Comparison of ENCODE assay signal across 8 cellular contexts in the genomic region with DNA sequence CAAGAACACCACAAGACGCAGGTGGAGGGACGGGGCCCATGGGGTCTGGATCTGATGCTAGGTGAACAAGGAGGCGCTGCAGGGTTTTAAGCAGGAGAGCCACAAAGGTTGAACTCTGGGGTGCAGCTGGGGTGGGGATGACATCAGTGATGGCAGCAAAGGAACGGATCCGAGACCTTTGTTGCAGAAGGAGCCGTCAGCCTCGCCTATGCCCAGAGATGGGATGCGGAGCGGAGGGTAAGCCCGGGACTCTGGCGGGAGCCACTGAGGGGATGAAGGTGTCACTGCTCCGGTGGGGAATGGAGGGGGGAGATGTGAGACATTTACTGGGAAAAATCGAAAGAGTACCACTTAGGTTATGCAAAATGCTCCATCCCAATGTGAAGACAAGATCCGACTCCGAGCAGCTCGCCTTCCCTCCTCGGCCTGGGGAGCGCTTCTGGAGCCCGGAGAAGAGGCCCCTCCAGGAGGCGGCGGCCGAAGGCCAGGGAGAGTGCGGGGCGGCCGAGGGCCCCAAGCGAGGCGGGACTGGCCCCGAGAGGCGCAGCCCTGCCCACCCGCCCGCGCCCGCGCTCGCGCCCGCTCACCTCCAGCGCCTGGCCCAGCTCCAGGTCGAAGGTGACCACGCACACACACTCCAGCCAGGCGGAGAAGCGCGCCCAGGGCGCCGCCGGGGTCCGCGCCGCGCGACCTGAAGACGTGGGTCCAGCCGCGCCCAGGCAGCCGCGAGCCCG. TPM values are rescaled to one million over a fixed set of nuclear protein-coding genes. Genes with fewer than 3 reads are reported as not detected.
DNase-seq lines count a peak whose midpoint lies in the region; ATAC-seq, FAIRE-seq and TF ChIP-seq lines count a peak whose summit lies in the region.

No MANE protein-coding gene starts in this region.

- H3K79me1 ChIP-seq in IMR-90 (ENCODE audit: low read depth in 1 of 2, low read length in 2 of 2): peaks cover 11 to 26% of the 10 kb centered on the region in 2 experiments
- H3K79me1 ChIP-seq in H1 (ENCODE audit: low read depth, low read length): no peaks in the 10 kb centered on the region

- H3K18ac ChIP-seq in IMR-90 (ENCODE audit: low read depth, low read length) (no peak overlapping the region), H1 (ENCODE audit: extremely low read depth, low read length) (no peak overlapping the region)

- no peak overlapping the region for H3K56ac ChIP-seq in IMR-90 (ENCODE audit: extremely low read depth, insufficient read depth, low read length)
- peak overlapping the region; percentile 42 for H3K56ac ChIP-seq in H1 (replicated peaks; ENCODE audit: insufficient read length, low read depth, low read length)

- WGBS in IMR-90 (ENCODE audit: extremely low coverage in 2 of 2, insufficient read length in 1 of 2), 2 experiments: 10% methylated on average over 30 of the region's 57 CpGs; no CpG with 5 or more reads in 1 of the 2 experiments
- WGBS in H1 (ENCODE audit: extremely low coverage in 1 of 2, insufficient coverage in 1 of 2, insufficient read length in 1 of 2, insufficient replicate concordance in 2 of 2, low coverage in 1 of 2, low lambda C conversion rate in 2 of 2, missing lambda C conversion rate in 1 of 2), 2 experiments: 26% methylated on average over 29 of the region's 57 CpGs; no CpG with 5 or more reads in 1 of the 2 experiments

- H3K14ac ChIP-seq in IMR-90 (replicated peaks; ENCODE audit: low read depth, low read length): peak overlapping the region; percentile 33
- no peak overlapping the region for H3K14ac ChIP-seq in H1 (ENCODE audit: insufficient read length)

- H3K9me3 ChIP-seq in DOHH2 (ENCODE audit: control insufficient read depth, insufficient read depth, low read length): no peaks in the 10 kb centered on the region
- no peaks in the 10 kb centered on the region for H3K9me3 ChIP-seq in IMR-90 (ENCODE audit: control insufficient read depth, insufficient read depth, low read length)
- H3K9me3 ChIP-seq in H1 (ENCODE audit: insufficient read depth in 2 of 2, low read depth in 1 of 2, low read length in 1 of 2): no peaks in the 10 kb centered on the region
- no peaks in the 10 kb centered on the region for H3K9me3 ChIP-seq in neutrophil

- TF ChIP-seq POLR2A in IMR-90 (IDR thresholded peaks at IDR 0.05; ENCODE audit: low read depth, low read length) (no peak), H1 (IDR thresholded peaks at IDR 0.05; ENCODE audit: control extremely low read depth in 1 of 2, low read depth in 2 of 2, low read length in 2 of 2) (no peak)

- H2BK5ac ChIP-seq in IMR-90 (ENCODE audit: low read depth, low read length, poor library complexity, severe bottlenecking) (peak overlapping the region; percentile 56), H1 (ENCODE audit: low read depth, low read length) (no peak overlapping the region)

- H3K36me3 ChIP-seq in DOHH2 (ENCODE audit: control insufficient read depth, low read length): no peaks in the 10 kb centered on the region
- H3K36me3 ChIP-seq in IMR-90 (ENCODE audit: control insufficient read depth, insufficient read depth, low read length): no peaks in the 10 kb centered on the region
- no peaks in the 10 kb centered on the region for H3K36me3 ChIP-seq in H1 (ENCODE audit: control insufficient read depth in 2 of 4, insufficient read depth in 4 of 4, low read length in 3 of 4)
- H3K36me3 ChIP-seq in neutrophil: no peaks in the 10 kb centered on the region

- H3F3A ChIP-seq in DOHH2 (ENCODE audit: control insufficient read depth, insufficient read depth): peaks cover 4% of the 10 kb centered on the region; the same call in 1 of the 2 replicates

- H3K4me2 ChIP-seq in DOHH2 (ENCODE audit: low read length) (peak overlapping the region; percentile 94), IMR-90 (ENCODE audit: low read depth, low read length) (peak overlapping the region; percentile 89), H1 (ENCODE audit: insufficient read depth in 1 of 2, low read depth in 2 of 2, low read length in 2 of 2) (peak overlapping the region; percentile 78 to 81)

- in situ Hi-C loops in IMR-90 (cut with MboI; ENCODE audit: low sequenced_read_pairs): loop anchor here (5.0 to 10.0 kb wide), 2 partner anchors 52 to 74 kb away; a partner anchor contains a TSS

- DNase-seq in IMR-90 (no peak), H1 (ENCODE audit: low read depth in 1 of 2, low spot score in 2 of 2) (no peak), H4 (ENCODE audit: low spot score) (no peak), iPS-NIHi7 (ENCODE audit: extremely low spot score) (no peak), Kasumi-1 (lab: John Stamatoyannopoulos, UW) (no peak)

- H4K91ac ChIP-seq in IMR-90 (ENCODE audit: insufficient read depth, low read depth, low read length) (peak overlapping the region; percentile 20; the same call in 1 of the 2 replicates), H1 (replicated peaks; ENCODE audit: insufficient read length, low read length) (no peak overlapping the region)

- H2AK5ac ChIP-seq in IMR-90 (ENCODE audit: low read depth, low read length): peak overlapping the region; percentile 11; the same call in 1 of the 2 replicates
- H2AK5ac ChIP-seq in H1 (ENCODE audit: low read depth, low read length): no peak overlapping the region

- peak overlapping the region in 1 of 2 experiments; percentile 54; a peak in 1 of 4 replicates for H4K8ac ChIP-seq in IMR-90 (ENCODE audit: low read depth in 2 of 2, low read length in 2 of 2)
- H4K8ac ChIP-seq in H1 (ENCODE audit: extremely low read depth, insufficient read depth, low read length): peak overlapping the region; percentile 14; the same call in 1 of the 2 replicates

- H3K27ac ChIP-seq in DOHH2 (ENCODE audit: low read depth, low read length): no peak overlapping the region
- H3K27ac ChIP-seq in IMR-90 (ENCODE audit: insufficient read depth, low read length): peak overlapping the region; percentile 47
- H3K27ac ChIP-seq in H1 (ENCODE audit: low read depth, low read length): no peak overlapping the region
- peak overlapping the region; percentile 91 for H3K27ac ChIP-seq in neutrophil

- TF ChIP-seq CTCF in DOHH2 (IDR thresholded peaks at IDR 0.05; ENCODE audit: low read depth, low read length, poor library complexity, severe bottlenecking) (no peak), IMR-90 (conservative IDR thresholded peaks at IDR 0.05; ENCODE audit: low read depth, low read length) (no peak), H1 (IDR thresholded peaks at IDR 0.05; ENCODE audit: control extremely low read depth in 1 of 3, insufficient read depth in 1 of 3, low read depth in 1 of 3, low read length in 3 of 3) (no peak), neutrophil (IDR thresholded peaks at IDR 0.05) (no peak)

- H3K4me1 ChIP-seq in DOHH2 (ENCODE audit: control insufficient read depth, low read length) (peaks cover 60% of the 10 kb centered on the region), IMR-90 (ENCODE audit: control insufficient read depth, insufficient read depth, low read length) (peaks cover 8% of the 10 kb centered on the region), H1 (replicated peaks in 1 of 4; ENCODE audit: control insufficient read depth in 3 of 4, insufficient read depth in 4 of 4, low read length in 3 of 4) (peaks cover 0 to 8% (median 2%) of the 10 kb centered on the region in 4 experiments; a peak in 4 of 7 replicates), neutrophil (ENCODE audit: control insufficient read depth in 1 of 2, insufficient read depth in 1 of 2, low read depth in 1 of 2, low read length in 1 of 2) (peaks cover 13% of the 10 kb centered on the region in 2 experiments)

- H4K20me1 ChIP-seq in DOHH2 (ENCODE audit: control insufficient read depth, insufficient read depth, low read depth, low read length): no peaks in the 10 kb centered on the region
- H4K20me1 ChIP-seq in IMR-90 (ENCODE audit: insufficient read depth, low read length): no peaks in the 10 kb centered on the region
- H4K20me1 ChIP-seq in H1 (replicated peaks in 1 of 2; ENCODE audit: control insufficient read depth in 1 of 2, insufficient read depth in 2 of 2, low read length in 2 of 2): no peaks in the 10 kb centered on the region

- no peaks in the 10 kb centered on the region for H3K9me2 ChIP-seq in DOHH2 (replicated peaks; ENCODE audit: control insufficient read depth, low read length)

- H3K79me2 ChIP-seq in DOHH2 (ENCODE audit: control insufficient read depth, low read length): peaks cover 14% of the 10 kb centered on the region
- no peaks in the 10 kb centered on the region for H3K79me2 ChIP-seq in H1 (ENCODE audit: control insufficient read depth in 1 of 2, insufficient read depth in 2 of 2, low read length in 2 of 2)

- peak overlapping the region; percentile 53 for H3K4ac ChIP-seq in IMR-90 (ENCODE audit: low read depth, low read length)
- H3K4ac ChIP-seq in H1 (replicated peaks; ENCODE audit: insufficient read length, low read depth, low read length): no peak overlapping the region

- no peak overlapping the region for H2BK20ac ChIP-seq in IMR-90 (ENCODE audit: low read depth, low read length)
- H2BK20ac ChIP-seq in H1 (ENCODE audit: low read length): no peak overlapping the region

- H2BK15ac ChIP-seq in IMR-90 (ENCODE audit: low read depth, low read length) (no peak overlapping the region), H1 (ENCODE audit: low read length) (no peak overlapping the region)

- no peak for TF ChIP-seq RAD21 in IMR-90 (IDR thresholded peaks at IDR 0.05; ENCODE audit: low read length)
- no peak for TF ChIP-seq RAD21 in H1 (IDR thresholded peaks at IDR 0.05 in 1 of 2, conservative IDR thresholded peaks at IDR 0.05 in 1 of 2; ENCODE audit: low read depth in 2 of 2, low read length in 2 of 2)

- H3K4me3 ChIP-seq in DOHH2 (ENCODE audit: low read length) (peak overlapping the region; percentile 80), IMR-90 (ENCODE audit: insufficient read depth, low read depth, low read length) (peak overlapping the region; percentile 86), H1 (ENCODE audit: extremely low read depth in 1 of 4, insufficient read depth in 2 of 4, low read depth in 3 of 4, low read length in 4 of 4) (peak overlapping the region; percentile 63 to 70 (median 66)), neutrophil (ENCODE audit: low read depth in 1 of 2, low read length in 1 of 2) (peak overlapping the region; percentile 82 to 95)

- H2AK9ac ChIP-seq in IMR-90 (replicated peaks; ENCODE audit: low read depth, low read length, poor library complexity): peak overlapping the region; percentile 92

- CTCF ChIA-PET in IMR-90 (lab: Yijun Ruan, JAX): interaction anchor here (0.9 to 1.0 kb wide), 2 partner anchors 16 to 32 kb away, joined by 3 to 4 read pairs; no protein-coding TSS in a partner anchor
- CTCF ChIA-PET in H1 (lab: Charles Lee; ENCODE audit: partially characterized antibody): interaction anchor here (0.6 to 4.0 kb wide), 14 partner anchors 9 to 294 kb away, joined by 3 to 24 read pairs (median 3); a partner anchor contains a TSS

- peak overlapping the region; percentile 79 for H3K9ac ChIP-seq in IMR-90 (ENCODE audit: low read depth, low read length)
- H3K9ac ChIP-seq in H1 (replicated peaks in 1 of 4; ENCODE audit: extremely low read depth in 1 of 4, low read depth in 3 of 4, low read length in 3 of 4): peak overlapping the region in 2 of 4 experiments; percentile 12 to 69; a peak in 1 of 7 replicates

- ATAC-seq in IMR-90 (ENCODE audit: low read depth) (peak; percentile 40), GM18873 (IDR thresholded peaks at IDR 0.05; ENCODE audit: low FRiP score, unreplicated experiment) (no peak)

- no peak for TF ChIP-seq EP300 in H1 (IDR thresholded peaks at IDR 0.05; ENCODE audit: borderline replicate concordance in 1 of 2, low read depth in 2 of 2, low read length in 2 of 2)

- dilution Hi-C loops in IMR-90 (cut with HindIII; ENCODE audit: low sequenced_read_pairs, unreplicated experiment): no loop called here

- H2AFZ ChIP-seq in IMR-90 (replicated peaks; ENCODE audit: low read length, poor library complexity) (peak overlapping the region; percentile 96), H1 (ENCODE audit: low read length) (no peak overlapping the region; the same call in 1 of the 2 replicates)

- no peak overlapping the region for H2BK12ac ChIP-seq in H1 (ENCODE audit: low read depth, low read length)

- H3K9me1 ChIP-seq in IMR-90 (ENCODE audit: insufficient read depth, low read length): peaks cover 14% of the 10 kb centered on the region

- H2BK120ac ChIP-seq in IMR-90 (ENCODE audit: low read depth, low read length) (peak overlapping the region; percentile 30; the same call in 1 of the 2 replicates), H1 (replicated peaks; ENCODE audit: low read depth, low read length) (no peak overlapping the region)

- peak overlapping the region; percentile 49; the same call in 1 of the 2 replicates for H4K5ac ChIP-seq in IMR-90 (ENCODE audit: low read depth, low read length)
- H4K5ac ChIP-seq in H1 (ENCODE audit: insufficient read length, low read depth, low read length): no peak overlapping the region

- intact Hi-C loops in IMR-90 (cut with micrococcal nuclease): loop anchor here (2.0 to 5.0 kb wide), 4 partner anchors 20 to 74 kb away; a partner anchor contains a TSS

- POLR2A ChIA-PET in IMR-90 (lab: Charles Lee; ENCODE audit: unreplicated experiment): no interaction called here
- POLR2A ChIA-PET in H1 (lab: Charles Lee; ENCODE audit: partially characterized antibody): interaction anchor here (0.9 to 1.3 kb wide), 2 partner anchors 17 to 20 kb away, joined by 5 read pairs; no protein-coding TSS in a partner anchor

- no peak for FAIRE-seq in H1 (lab: Jason Lieb, UNC)

- no TSS peak for BruUV-seq in IMR-90 (replicated peaks; lab: Mats Ljungman, UMichigan)

- H3K23ac ChIP-seq in IMR-90 (ENCODE audit: low read depth, low read length) (peak overlapping the region; percentile 76), H1 (ENCODE audit: insufficient read length) (no peak overlapping the region)

- peaks cover 10% of the 10 kb centered on the region; the same call in 1 of the 2 replicates for H3K23me2 ChIP-seq in H1 (ENCODE audit: low read depth, low read length)

- H3K27me3 ChIP-seq in DOHH2 (ENCODE audit: control insufficient read depth, low read length): no peaks in the 10 kb centered on the region
- no peaks in the 10 kb centered on the region for H3K27me3 ChIP-seq in IMR-90 (ENCODE audit: control insufficient read depth, insufficient read depth, low read length)
- H3K27me3 ChIP-seq in H1 (replicated peaks in 1 of 4; ENCODE audit: control insufficient read depth in 3 of 4, extremely low read depth in 1 of 4, insufficient read depth in 3 of 4, low read length in 3 of 4): peaks cover 1 to 13% (median 12%) of the 10 kb centered on the region in 4 experiments; a peak in 6 of 7 replicates
- peaks cover 32% of the 10 kb centered on the region for H3K27me3 ChIP-seq in neutrophil

RNA-seq across cellular contexts. Expression of a gene that starts 0.4 kb away (rescaled TPM):
- 0.36 and 0.56 TPM in 2 replicates for total RNA-seq in IMR-90 (2012; rRNA removed)
- polyA plus RNA-seq in IMR-90 (2012; rRNA removed): 4.9 and 5.3 TPM in 2 replicates
- 3.0 and 4.6 TPM in 2 replicates for polyA plus RNA-seq in IMR-90 (2012; cell fraction: cytosol; rRNA removed)
- 15.5 and 36.4 TPM in 2 replicates for polyA plus RNA-seq in IMR-90 (2012; cell fraction: nucleus; rRNA removed; ENCODE audit: low replicate concordance)
- total RNA-seq in H1 (2021; fragmentation: NEBNext Ultra II Directional; extraction: Animal tissue kit (Norgen Biotek cat#: 25700)): 1.1 TPM in 2 replicates
- polyA plus RNA-seq in H1 (2011; rRNA removed): 1.9 and 3.6 TPM in 2 replicates
- 2.0 TPM for polyA plus RNA-seq in H1 (2011; cell fraction: cytosol; rRNA removed)
- 13.0 TPM for polyA plus RNA-seq in H1 (2011; cell fraction: nucleus; rRNA removed)
- polyA plus RNA-seq in H1 (2012, experiment 1 of 2): 0.58 to 2.1 TPM (median 1.6 TPM) in 4 replicates
- polyA plus RNA-seq in H1 (2012, experiment 2 of 2): 0.84 TPM
- 0.75 TPM for polyA plus RNA-seq in H1 (2013, experiment 1 of 2)
- 0.75 TPM for polyA plus RNA-seq in H1 (2013, experiment 2 of 2)
- polyA minus RNA-seq in H1 (2011; rRNA and poly(A)+ RNA removed): 0.32 and 0.50 TPM in 2 replicates
- polyA minus RNA-seq in H1 (2011; cell fraction: cytosol; rRNA and poly(A)+ RNA removed): 1.2 TPM
- 1.4 TPM for polyA minus RNA-seq in H1 (2011; cell fraction: nucleus; rRNA and poly(A)+ RNA removed)
- total RNA-seq in H4 (2014; rRNA removed; shearing (Covaris generic)): 0.35 and 1.3 TPM in 2 replicates

RNA-seq across cellular contexts. Expression of a gene that starts 16.7 kb away (rescaled TPM):
- 49.4 and 51.6 TPM in 2 replicates for total RNA-seq in IMR-90 (2012; rRNA removed)
- polyA plus RNA-seq in IMR-90 (2012; rRNA removed): 46.9 and 49.2 TPM in 2 replicates
- 42.4 and 51.0 TPM in 2 replicates for polyA plus RNA-seq in IMR-90 (2012; cell fraction: cytosol; rRNA removed)
- polyA plus RNA-seq in IMR-90 (2012; cell fraction: nucleus; rRNA removed; ENCODE audit: low replicate concordance): 130 and 243 TPM in 2 replicates
- total RNA-seq in H1 (2021; fragmentation: NEBNext Ultra II Directional; extraction: Animal tissue kit (Norgen Biotek cat#: 25700)): 32.2 and 32.3 TPM in 2 replicates
- 25.0 and 33.1 TPM in 2 replicates for polyA plus RNA-seq in H1 (2011; rRNA removed)
- 34.4 TPM for polyA plus RNA-seq in H1 (2011; cell fraction: cytosol; rRNA removed)
- 140 TPM for polyA plus RNA-seq in H1 (2011; cell fraction: nucleus; rRNA removed)
- polyA plus RNA-seq in H1 (2012, experiment 1 of 2): 24.5 to 41.1 TPM (median 35.3 TPM) in 4 replicates
- polyA plus RNA-seq in H1 (2012, experiment 2 of 2): 25.1 TPM
- 17.9 TPM for polyA plus RNA-seq in H1 (2013, experiment 1 of 2)
- polyA plus RNA-seq in H1 (2013, experiment 2 of 2): 16.7 TPM
- 30.2 and 31.7 TPM in 2 replicates for polyA minus RNA-seq in H1 (2011; rRNA and poly(A)+ RNA removed)
- 23.9 TPM for polyA minus RNA-seq in H1 (2011; cell fraction: cytosol; rRNA and poly(A)+ RNA removed)
- 34.9 TPM for polyA minus RNA-seq in H1 (2011; cell fraction: nucleus; rRNA and poly(A)+ RNA removed)
- total RNA-seq in H4 (2014; rRNA removed; shearing (Covaris generic)): 22.9 and 32.1 TPM in 2 replicates

RNA-seq across cellular contexts. Expression of a gene that starts 18.9 kb away (rescaled TPM):
- 73.1 and 84.7 TPM in 2 replicates for total RNA-seq in IMR-90 (2012; rRNA removed)
- polyA plus RNA-seq in IMR-90 (2012; rRNA removed): 202 and 220 TPM in 2 replicates
- 120 and 220 TPM in 2 replicates for polyA plus RNA-seq in IMR-90 (2012; cell fraction: cytosol; rRNA removed)
- 452 and 943 TPM in 2 replicates for polyA plus RNA-seq in IMR-90 (2012; cell fraction: nucleus; rRNA removed; ENCODE audit: low replicate concordance)
- 92.8 and 106 TPM in 2 replicates for total RNA-seq in H1 (2021; fragmentation: NEBNext Ultra II Directional; extraction: Animal tissue kit (Norgen Biotek cat#: 25700))
- 58.3 and 83.3 TPM in 2 replicates for polyA plus RNA-seq in H1 (2011; rRNA removed)
- 58.5 TPM for polyA plus RNA-seq in H1 (2011; cell fraction: cytosol; rRNA removed)
- 226 TPM for polyA plus RNA-seq in H1 (2011; cell fraction: nucleus; rRNA removed)
- polyA plus RNA-seq in H1 (2012, experiment 1 of 2): 63.1 to 97.9 TPM (median 90.3 TPM) in 4 replicates
- polyA plus RNA-seq in H1 (2012, experiment 2 of 2): 97.7 TPM
- 115 TPM for polyA plus RNA-seq in H1 (2013, experiment 1 of 2)
- 92.5 TPM for polyA plus RNA-seq in H1 (2013, experiment 2 of 2)
- 71.0 and 71.3 TPM in 2 replicates for polyA minus RNA-seq in H1 (2011; rRNA and poly(A)+ RNA removed)
- 70.6 TPM for polyA minus RNA-seq in H1 (2011; cell fraction: cytosol; rRNA and poly(A)+ RNA removed)
- 62.9 TPM for polyA minus RNA-seq in H1 (2011; cell fraction: nucleus; rRNA and poly(A)+ RNA removed)
- total RNA-seq in H4 (2014; rRNA removed; shearing (Covaris generic)): 42.4 and 53.2 TPM in 2 replicates

RNA-seq across cellular contexts. Expression of a gene that starts 56.2 kb away (rescaled TPM):
- 7.5 and 8.1 TPM in 2 replicates for total RNA-seq in IMR-90 (2012; rRNA removed)
- 14.4 and 16.6 TPM in 2 replicates for polyA plus RNA-seq in IMR-90 (2012; rRNA removed)
- 11.1 and 14.2 TPM in 2 replicates for polyA plus RNA-seq in IMR-90 (2012; cell fraction: cytosol; rRNA removed)
- polyA plus RNA-seq in IMR-90 (2012; cell fraction: nucleus; rRNA removed; ENCODE audit: low replicate concordance): 42.0 and 90.5 TPM in 2 replicates
- total RNA-seq in H1 (2021; fragmentation: NEBNext Ultra II Directional; extraction: Animal tissue kit (Norgen Biotek cat#: 25700)): 1.5 TPM in 2 replicates
- polyA plus RNA-seq in H1 (2011; rRNA removed): 0.70 and 1.5 TPM in 2 replicates
- polyA plus RNA-seq in H1 (2011; cell fraction: cytosol; rRNA removed): 1.1 TPM
- polyA plus RNA-seq in H1 (2011; cell fraction: nucleus; rRNA removed): 4.6 TPM
- 0.36 to 1.7 TPM (median 1.1 TPM) in 4 replicates for polyA plus RNA-seq in H1 (2012, experiment 1 of 2)
- polyA plus RNA-seq in H1 (2012, experiment 2 of 2): 0.45 TPM
- 0.87 TPM for polyA plus RNA-seq in H1 (2013, experiment 1 of 2)
- 0.96 TPM for polyA plus RNA-seq in H1 (2013, experiment 2 of 2)
- 0.57 and 0.68 TPM in 2 replicates for polyA minus RNA-seq in H1 (2011; rRNA and poly(A)+ RNA removed)
- polyA minus RNA-seq in H1 (2011; cell fraction: cytosol; rRNA and poly(A)+ RNA removed): not detected
- polyA minus RNA-seq in H1 (2011; cell fraction: nucleus; rRNA and poly(A)+ RNA removed): 1.00 TPM
- 4.0 and 5.5 TPM in 2 replicates for total RNA-seq in H4 (2014; rRNA removed; shearing (Covaris generic))

Comparison
In these comparisons a context has a peak if more than half of its experiments do, and no peak if none do; other contexts are left out.
1. H3K27ac ChIP-seq: peak in IMR-90 (single experiment) and neutrophil (single experiment); none in DOHH2 (single experiment) and H1 (single experiment).
2. Peak in every context shown above with its lines, with median percentiles within 50 percentile points of each other: H3K4me2 ChIP-seq and H3K4me3 ChIP-seq.